Comparison of ENCODE assay signal across 21 cellular contexts in genomic region chr12:80441921-80442320, GRCh38. TPM values are rescaled to one million over a fixed set of nuclear protein-coding genes. Genes with fewer than 3 reads are reported as not detected.
DNase-seq lines count a peak whose midpoint lies in the region; ATAC-seq and TF ChIP-seq lines count a peak whose summit lies in the region.
"Had no signal": no experiment of that assay in that cellular context is flagged by ENCODE, and none has a peak within 500 bp of the region (broad histone marks: within the 10 kb centered on the region; RNA-seq: fewer than 3 reads in every experiment).

No MANE protein-coding gene starts in this region.

- H4K20me1 ChIP-seq in GM23248 (ENCODE audit: insufficient read depth) = no peaks in the 10 kb centered on the region
- H4K20me1 ChIP-seq: BLaER1 treated with 17β-estradiol and CSF1 and Interleukin-3, amounts not matched to agents 10 nM and 100 nM had no signal

- TF ChIP-seq CTCF in fibroblast of the aortic adventitia (IDR thresholded peaks at IDR 0.05; ENCODE audit: insufficient read depth, low read length) = no peak

- H3K27me3 ChIP-seq in GM23248 (replicated peaks; ENCODE audit: insufficient read depth) = no peaks in the 10 kb centered on the region
- no peaks in the 10 kb centered on the region for H3K27me3 ChIP-seq in effector memory CD4-positive, alpha-beta T cell (replicated peaks; ENCODE audit: control insufficient read depth, insufficient read depth, low read length, poor library complexity, severe bottlenecking)
- H3K27me3 ChIP-seq: adrenal gland; BLaER1 treated with 17β-estradiol and CSF1 and Interleukin-3, amounts not matched to agents 10 nM and 100 nM; tibial artery had no signal

- H3K27ac ChIP-seq in GM23248 = no peak overlapping the region
- no peak overlapping the region for H3K27ac ChIP-seq in effector memory CD4-positive, alpha-beta T cell (ENCODE audit: insufficient read depth, low read length, poor library complexity, severe bottlenecking)
- H3K27ac ChIP-seq: adrenal gland; BLaER1 treated with 17β-estradiol and CSF1 and Interleukin-3, amounts not matched to agents 10 nM and 100 nM; tibial artery had no signal

- no peak overlapping the region for H3K4me2 ChIP-seq in GM23248 (ENCODE audit: unreplicated experiment)
- H3K4me2 ChIP-seq: BLaER1 treated with 17β-estradiol and CSF1 and Interleukin-3, amounts not matched to agents 10 nM and 100 nM; smooth muscle cell had no signal

- H2AFZ ChIP-seq in GM23248 = peak overlapping the region; percentile 37

- H3K79me2 ChIP-seq in GM23248 (ENCODE audit: insufficient read depth) = no peaks in the 10 kb centered on the region

- DNase-seq in GM23248 (peak; percentile 41), amniotic epithelial cell (ENCODE audit: low read depth) (peak; percentile 80), fibroblast of the aortic adventitia (ENCODE audit: low read depth) (peak; percentile 88), skeletal muscle cell (ENCODE audit: low read depth) (peak; percentile 46), iPS-NIHi7 (ENCODE audit: extremely low spot score) (no peak), T1000 (lab: John Stamatoyannopoulos, UW) (no peak)
- no peak for DNase-seq in effector memory CD4-positive, alpha-beta T cell
- DNase-seq: activated CD4-positive, CD25-positive, alpha-beta regulatory T cell; activated CD8-positive, alpha-beta memory T cell treated with anti-CD3 and anti-CD28 coated beads for 24 hours; adrenal gland; erythroblast; hippocampal formation; KG1; NCI-H1436; NCI-H2227 treated with DMSO at 0.1 percent for 48 hours; Right ventricle myocardium superior; tibial artery had no signal

- in situ Hi-C loops in GM23248 (cut with MboI) = no loop called here

- no peaks in the 10 kb centered on the region for H3K9me3 ChIP-seq in GM23248 (ENCODE audit: low read depth)
- H3K9me3 ChIP-seq in effector memory CD4-positive, alpha-beta T cell (ENCODE audit: control insufficient read depth, low read length) = no peaks in the 10 kb centered on the region
- H3K9me3 ChIP-seq: adrenal gland; BLaER1 treated with 17β-estradiol and CSF1 and Interleukin-3, amounts not matched to agents 10 nM and 100 nM; tibial artery had no signal

- no peaks in the 10 kb centered on the region for H3K36me3 ChIP-seq in GM23248 (ENCODE audit: low read depth)
- H3K36me3 ChIP-seq in effector memory CD4-positive, alpha-beta T cell (ENCODE audit: control insufficient read depth, insufficient read depth, low read length) = no peaks in the 10 kb centered on the region
- H3K36me3 ChIP-seq: adrenal gland; BLaER1 treated with 17β-estradiol and CSF1 and Interleukin-3, amounts not matched to agents 10 nM and 100 nM; tibial artery had no signal

- peaks cover 48% of the 10 kb centered on the region for H3K4me1 ChIP-seq in GM23248 (ENCODE audit: insufficient read depth)
- H3K4me1 ChIP-seq in effector memory CD4-positive, alpha-beta T cell (ENCODE audit: control insufficient read depth, insufficient read depth, low read length, poor library complexity, severe bottlenecking) = no peaks in the 10 kb centered on the region
- H3K4me1 ChIP-seq: adrenal gland; BLaER1 treated with 17β-estradiol and CSF1 and Interleukin-3, amounts not matched to agents 10 nM and 100 nM had no signal

- H3F3A ChIP-seq in GM23248 (ENCODE audit: insufficient read depth) = peaks cover 6% of the 10 kb centered on the region; the same call in 1 of the 2 replicates

- H3K9me2 ChIP-seq in GM23248 (ENCODE audit: insufficient read depth) = no peaks in the 10 kb centered on the region

- ATAC-seq in GM19455 (IDR thresholded peaks at IDR 0.05; ENCODE audit: unreplicated experiment) = no peak

- no peak overlapping the region for H3K9ac ChIP-seq in GM23248
- H3K9ac ChIP-seq: BLaER1 treated with 17β-estradiol and CSF1 and Interleukin-3, amounts not matched to agents 10 nM and 100 nM had no signal

- no peak overlapping the region for H3K4me3 ChIP-seq in GM23248
- no peak overlapping the region for H3K4me3 ChIP-seq in fibroblast of the aortic adventitia (ENCODE audit: low read depth, low read length)
- no peak overlapping the region for H3K4me3 ChIP-seq in skeletal muscle cell (ENCODE audit: low read depth, low read length)
- no peak overlapping the region for H3K4me3 ChIP-seq in effector memory CD4-positive, alpha-beta T cell (ENCODE audit: insufficient read depth, low read depth, low read length, poor library complexity, severe bottlenecking)
- H3K4me3 ChIP-seq: adrenal gland; BLaER1 treated with 17β-estradiol and CSF1 and Interleukin-3, amounts not matched to agents 10 nM and 100 nM; smooth muscle cell; tibial artery had no signal

RNA-seq across cellular contexts. Expression of gene PTPRQ, which starts 2.1 kb away (rescaled TPM):
- 0.11 and 0.76 TPM in 2 replicates for total RNA-seq in GM23248 (2014; rRNA removed; shearing (Covaris generic))
- 0.15 and 0.18 TPM in 2 replicates for polyA plus RNA-seq in GM23248 (2016; fragmentation: Nextera tagmentation; extraction: Ambion mirVana)
- 1.2 and 32.1 TPM in 2 replicates for total RNA-seq in fibroblast of the aortic adventitia (ENCODE audit: low replicate concordance)
- total RNA-seq: activated T-helper 2 cell treated with anti-CD3 and anti-CD28 coated beads, Interferon-gamma antibody, Interleukin-2, Interleukin-4, amounts not matched to agents 10 μg/mL and 5 μg/mL and 100 μg/mL, durations not matched to agents 14 hours and 24 hours and 36 hours had no signal
- polyA plus RNA-seq: smooth muscle cell had no signal

Comparison
In these comparisons a context has a peak if more than half of its experiments do, and no peak if none do; other contexts are left out.
1. DNase-seq: peak in GM23248 (single experiment), amniotic epithelial cell (single experiment), fibroblast of the aortic adventitia (single experiment) and skeletal muscle cell (single experiment); none in iPS-NIHi7 (single experiment), T1000 (single experiment) and effector memory CD4-positive, alpha-beta T cell (0 of 3).